In genomic region chr10:1050145-1050544, GRCh38 we compare ENCODE assay signal across 8 cellular contexts. TPM values are rescaled to one million over a fixed set of nuclear protein-coding genes. Genes with fewer than 3 reads are reported as not detected.
DNase-seq lines count a peak whose midpoint lies in the region; ATAC-seq and TF ChIP-seq lines count a peak whose summit lies in the region.

No MANE protein-coding gene starts in this region.

- no peaks in the 10 kb centered on the region for H3K27me3 ChIP-seq in heart left ventricle
- H3K27me3 ChIP-seq in suprapubic skin, result no peaks in the 10 kb centered on the region

- H3K9me3 Mint-ChIP-seq in activated T-helper 2 cell treated with anti-CD3 and anti-CD28 coated beads, Interferon-gamma antibody, Interleukin-2, Interleukin-4, amounts not matched to agents 10 μg/mL and 5 μg/mL and 100 μg/mL, durations not matched to agents 14 hours and 24 hours and 36 hours, result no peaks in the 10 kb centered on the region

- peak overlapping the region; percentile 52 to 95 (median 82) for H3K4me3 ChIP-seq in heart left ventricle
- peak overlapping the region; percentile 93 for H3K4me3 ChIP-seq in iPS-11a (ENCODE audit: low read depth, low read length)
- H3K4me3 ChIP-seq in suprapubic skin, result peak overlapping the region; percentile 70

- ATAC-seq in heart left ventricle, result no peak
- ATAC-seq in left ventricle myocardium superior, result no peak
- no peak for ATAC-seq in GM21447 (IDR thresholded peaks at IDR 0.05; ENCODE audit: unreplicated experiment)

- peaks cover 53% of the 10 kb centered on the region for H3K4me1 Mint-ChIP-seq in activated T-helper 2 cell treated with anti-CD3 and anti-CD28 coated beads, Interferon-gamma antibody, Interleukin-2, Interleukin-4, amounts not matched to agents 10 μg/mL and 5 μg/mL and 100 μg/mL, durations not matched to agents 14 hours and 24 hours and 36 hours (ENCODE audit: low read depth)

- H3K36me3 ChIP-seq in heart left ventricle (peaks cover 0 to 43% (median 29%) of the 10 kb centered on the region in 9 donors), suprapubic skin (peaks cover 13% of the 10 kb centered on the region)

- no peaks in the 10 kb centered on the region for H3K27me3 Mint-ChIP-seq in activated T-helper 2 cell treated with anti-CD3 and anti-CD28 coated beads, Interferon-gamma antibody, Interleukin-2, Interleukin-4, amounts not matched to agents 10 μg/mL and 5 μg/mL and 100 μg/mL, durations not matched to agents 14 hours and 24 hours and 36 hours (ENCODE audit: low read depth)

- TF ChIP-seq POLR2A in heart left ventricle (IDR thresholded peaks at IDR 0.05), result no peak
- no peak for TF ChIP-seq POLR2A in suprapubic skin (IDR thresholded peaks at IDR 0.05)

- TF ChIP-seq CTCF in heart left ventricle (IDR thresholded peaks at IDR 0.05) (no peak), suprapubic skin (IDR thresholded peaks at IDR 0.05) (no peak)

- intact Hi-C loops in heart left ventricle (cut with DNase I) (loop anchor here in 2 of 10 donors (5.0 kb wide), 2 partner anchors 63 to 118 kb away; partner anchors contain the start of genes GTPBP4 (in 1 of the 2) and LARP4B (in 1 of the 2)), left ventricle myocardium superior (cut with micrococcal nuclease) (loop anchor here (5.0 kb wide), 1 partner anchor 63 kb away; the partner anchor contains the start of gene GTPBP4)
- intact Hi-C loops in activated T-helper 2 cell treated with anti-CD3 and anti-CD28 coated beads, Interferon-gamma antibody, Interleukin-2, Interleukin-4, amounts not matched to agents 10 μg/mL and 5 μg/mL and 100 μg/mL, durations not matched to agents 14 hours and 24 hours and 36 hours (cut with micrococcal nuclease), result no loop called here

- peak overlapping the region; percentile 93 for H3K4me3 Mint-ChIP-seq in activated T-helper 2 cell treated with anti-CD3 and anti-CD28 coated beads, Interferon-gamma antibody, Interleukin-2, Interleukin-4, amounts not matched to agents 10 μg/mL and 5 μg/mL and 100 μg/mL, durations not matched to agents 14 hours and 24 hours and 36 hours (ENCODE audit: low read depth)

- peak overlapping the region in 11 of 12 donors; percentile 95 to 100 (median 98) for H3K27ac ChIP-seq in heart left ventricle
- peak overlapping the region; percentile 97 for H3K27ac ChIP-seq in suprapubic skin

- H3K36me3 Mint-ChIP-seq in activated T-helper 2 cell treated with anti-CD3 and anti-CD28 coated beads, Interferon-gamma antibody, Interleukin-2, Interleukin-4, amounts not matched to agents 10 μg/mL and 5 μg/mL and 100 μg/mL, durations not matched to agents 14 hours and 24 hours and 36 hours (ENCODE audit: low read depth), result peaks cover 78% of the 10 kb centered on the region

- H3K4me1 ChIP-seq in heart left ventricle, result peaks cover 0 to 55% (median 33%) of the 10 kb centered on the region in 12 donors
- peaks cover 56% of the 10 kb centered on the region for H3K4me1 ChIP-seq in suprapubic skin

- no peak for TF ChIP-seq EP300 in suprapubic skin (IDR thresholded peaks at IDR 0.05)

- 24 to 45% (median 34%) methylated on average over 5 of the region's 5 CpGs for WGBS in heart left ventricle, 4 donors
- 27% methylated on average over 5 of the region's 5 CpGs for WGBS in suprapubic skin

- H3K9me3 ChIP-seq in heart left ventricle (no peaks in the 10 kb centered on the region), suprapubic skin (no peaks in the 10 kb centered on the region)

- DNase-seq in heart left ventricle, result no peak
- DNase-seq in left ventricle myocardium superior, result no peak
- no peak for DNase-seq in activated T-helper 2 cell treated with anti-CD3 and anti-CD28 coated beads, Interferon-gamma antibody, Interleukin-2, Interleukin-4, amounts not matched to agents 10 μg/mL and 5 μg/mL and 100 μg/mL, durations not matched to agents 14 hours and 24 hours and 36 hours (ENCODE audit: low spot score)
- no peak for DNase-seq in suprapubic skin (ENCODE audit: low spot score in 2 of 2)
- DNase-seq in hippocampal formation (lab: John Stamatoyannopoulos, UW), result no peak
- DNase-seq in middle frontal gyrus (ENCODE audit: extremely low spot score, low spot score), result no peak

- H3K27ac Mint-ChIP-seq in activated T-helper 2 cell treated with anti-CD3 and anti-CD28 coated beads, Interferon-gamma antibody, Interleukin-2, Interleukin-4, amounts not matched to agents 10 μg/mL and 5 μg/mL and 100 μg/mL, durations not matched to agents 14 hours and 24 hours and 36 hours, result peak overlapping the region; percentile 94

RNA-seq across cellular contexts. Expression of gene IDI1, which starts 1.2 kb away (rescaled TPM):
- total RNA-seq in heart left ventricle, result 10 to 100 TPM; 13.7 to 29.8 (median 18.4) TPM
- 10 to 100 TPM in 1 of 2 donors, 1 to 10 TPM in 1; 9.1 to 44.8 TPM for polyA plus RNA-seq in heart left ventricle
- 15.8 TPM for total RNA-seq in left ventricle myocardium superior
- total RNA-seq in activated T-helper 2 cell treated with anti-CD3 and anti-CD28 coated beads, Interferon-gamma antibody, Interleukin-2, Interleukin-4, amounts not matched to agents 10 μg/mL and 5 μg/mL and 100 μg/mL, durations not matched to agents 14 hours and 24 hours and 36 hours, result 80.1 and 89.6 TPM in 2 replicates
- total RNA-seq in suprapubic skin, result 10 to 100 TPM; 32.0 to 62.1 (median 36.1) TPM

RNA-seq across cellular contexts. Expression of gene WDR37, which starts 6.0 kb away (rescaled TPM):
- total RNA-seq in heart left ventricle (10 to 100 TPM; 22.6 to 43.3 (median 30.7) TPM), left ventricle myocardium superior (35.0 TPM), suprapubic skin (10 to 100 TPM; 13.1 to 32.7 (median 18.4) TPM)
- 10 to 100 TPM in 1 of 2 donors, 1 to 10 TPM in 1; 8.4 to 16.0 TPM for polyA plus RNA-seq in heart left ventricle
- total RNA-seq in activated T-helper 2 cell treated with anti-CD3 and anti-CD28 coated beads, Interferon-gamma antibody, Interleukin-2, Interleukin-4, amounts not matched to agents 10 μg/mL and 5 μg/mL and 100 μg/mL, durations not matched to agents 14 hours and 24 hours and 36 hours, result 17.0 and 18.9 TPM in 2 replicates

RNA-seq across cellular contexts. Expression of gene IDI2, which starts 24.5 kb away (rescaled TPM):
- total RNA-seq in heart left ventricle (under 1 TPM in 6 of 9 donors, not detected in 3; 0.18 to 0.72 (median 0.31) TPM), left ventricle myocardium superior (not detected), suprapubic skin (not detected)
- under 1 TPM in 1 of 2 donors, not detected in 1; 0.19 TPM for polyA plus RNA-seq in heart left ventricle
- not detected in 2 replicates for total RNA-seq in activated T-helper 2 cell treated with anti-CD3 and anti-CD28 coated beads, Interferon-gamma antibody, Interleukin-2, Interleukin-4, amounts not matched to agents 10 μg/mL and 5 μg/mL and 100 μg/mL, durations not matched to agents 14 hours and 24 hours and 36 hours
